Comparison of ENCODE assay signal across 8 cellular contexts in the genomic region with DNA sequence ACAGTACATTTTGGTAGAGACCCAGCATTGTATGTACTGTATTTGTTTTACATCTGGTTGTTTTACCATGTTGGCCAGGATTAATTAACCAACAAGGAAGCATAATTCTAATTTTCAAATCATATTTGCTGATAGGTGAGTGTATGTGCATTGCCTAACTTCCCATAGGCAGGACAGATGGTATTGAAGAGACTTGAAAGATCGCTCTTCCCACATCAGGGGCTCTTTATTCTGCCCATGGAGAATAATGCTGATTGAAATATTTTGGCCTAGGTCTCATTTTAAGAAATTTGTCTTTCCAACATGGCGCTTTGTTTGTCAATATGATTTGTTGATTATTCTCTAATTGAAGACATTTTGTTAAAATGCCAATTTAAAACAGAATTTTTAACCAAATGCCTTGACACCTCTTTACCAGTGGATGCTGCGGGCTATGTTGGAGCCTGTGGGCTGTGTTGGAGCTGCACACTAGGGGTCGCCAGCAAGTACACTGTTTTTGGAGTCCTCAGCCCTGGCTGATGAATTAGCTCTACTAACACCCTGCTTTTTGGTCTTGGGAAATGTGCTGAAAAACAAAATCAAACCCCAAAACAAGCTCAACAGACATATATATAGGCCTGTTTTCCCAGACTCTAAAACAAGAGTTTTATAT. TPM values are rescaled to one million over a fixed set of nuclear protein-coding genes. Genes with fewer than 3 reads are reported as not detected.
DNase-seq lines count a peak whose midpoint lies in the region; ATAC-seq and TF ChIP-seq lines count a peak whose summit lies in the region.

No MANE protein-coding gene starts in this region.

- H3K36me3 Mint-ChIP-seq in activated CD4-positive, alpha-beta memory T cell treated with anti-CD3 and anti-CD28 coated beads for 36 hours: no peaks in the 10 kb centered on the region
- no peaks in the 10 kb centered on the region for H3K36me3 Mint-ChIP-seq in activated CD4-positive, alpha-beta memory T cell treated with anti-CD3 and anti-CD28 coated beads, Interleukin-2, amount 10 ng/mL, durations not matched to agents 7 days and 5 days (ENCODE audit: low read depth)

- H3K9me3 ChIP-seq in hepatocyte (ENCODE audit: low read depth): no peaks in the 10 kb centered on the region

- H3K27ac ChIP-seq in hepatocyte: no peak overlapping the region

- H2AFZ ChIP-seq in hepatocyte: no peak overlapping the region

- DNase-seq in activated CD4-positive, alpha-beta memory T cell treated with anti-CD3 and anti-CD28 coated beads for 36 hours: peak; percentile 12
- no peak for DNase-seq in activated CD4-positive, alpha-beta memory T cell treated with anti-CD3 and anti-CD28 coated beads, Interleukin-2, amount 10 ng/mL, durations not matched to agents 7 days and 5 days
- DNase-seq in hepatocyte (ENCODE audit: low spot score): peak; percentile 45
- no peak for DNase-seq in AG08395 (ENCODE audit: low spot score)

- H3K4me3 ChIP-seq in hepatocyte: no peak overlapping the region

- no peak overlapping the region for H3K4me3 Mint-ChIP-seq in activated CD4-positive, alpha-beta memory T cell treated with anti-CD3 and anti-CD28 coated beads for 36 hours
- H3K4me3 Mint-ChIP-seq in activated CD4-positive, alpha-beta memory T cell treated with anti-CD3 and anti-CD28 coated beads, Interleukin-2, amount 10 ng/mL, durations not matched to agents 7 days and 5 days: no peak overlapping the region

- peaks cover 2% of the 10 kb centered on the region for H3K4me1 Mint-ChIP-seq in activated CD4-positive, alpha-beta memory T cell treated with anti-CD3 and anti-CD28 coated beads for 36 hours (ENCODE audit: low read depth)
- H3K4me1 Mint-ChIP-seq in activated CD4-positive, alpha-beta memory T cell treated with anti-CD3 and anti-CD28 coated beads, Interleukin-2, amount 10 ng/mL, durations not matched to agents 7 days and 5 days: peaks cover 4% of the 10 kb centered on the region

- no peaks in the 10 kb centered on the region for H3K79me2 ChIP-seq in hepatocyte

- H3K4me2 ChIP-seq in hepatocyte: no peak overlapping the region

- no peaks in the 10 kb centered on the region for H3K9me2 ChIP-seq in hepatocyte (replicated peaks; ENCODE audit: insufficient read depth)

- POLR2A ChIA-PET in activated CD4-positive, alpha-beta memory T cell treated with anti-CD3 and anti-CD28 coated beads for 36 hours (lab: Charles Lee): no interaction called here
- POLR2A ChIA-PET in activated CD4-positive, alpha-beta memory T cell treated with anti-CD3 and anti-CD28 coated beads, Interleukin-2, amount 10 ng/mL, durations not matched to agents 7 days and 5 days (lab: Charles Lee): no interaction called here

- peak; percentile 57 for TF ChIP-seq CTCF in hepatocyte (IDR thresholded peaks at IDR 0.05; ENCODE audit: poor library complexity)

- CTCF ChIA-PET in activated CD4-positive, alpha-beta memory T cell treated with anti-CD3 and anti-CD28 coated beads for 36 hours (lab: Charles Lee): interaction anchor here (0.7 to 1.2 kb wide), 2 partner anchors 16 to 223 kb away, joined by 4 to 5 read pairs; no protein-coding TSS in a partner anchor
- CTCF ChIA-PET in activated CD4-positive, alpha-beta memory T cell treated with anti-CD3 and anti-CD28 coated beads, Interleukin-2, amount 10 ng/mL, durations not matched to agents 7 days and 5 days (lab: Charles Lee): no interaction called here

- peaks cover 4% of the 10 kb centered on the region for H3K4me1 ChIP-seq in hepatocyte (ENCODE audit: insufficient read depth)

- no peaks in the 10 kb centered on the region for H3K27me3 ChIP-seq in hepatocyte

- H4K20me1 ChIP-seq in hepatocyte (ENCODE audit: insufficient read depth, poor library complexity, severe bottlenecking): no peaks in the 10 kb centered on the region

- intact Hi-C loops in activated CD4-positive, alpha-beta memory T cell treated with anti-CD3 and anti-CD28 coated beads for 36 hours (cut with micrococcal nuclease): no loop called here

- ATAC-seq in HG02973 (IDR thresholded peaks at IDR 0.05; ENCODE audit: unreplicated experiment) (peak; percentile 31), SK-N-SH treated with all-trans-retinoic acid at 6 μM for 48 hours (peak; percentile 91), GM19455 (IDR thresholded peaks at IDR 0.05; ENCODE audit: unreplicated experiment) (no peak), HG03378 (IDR thresholded peaks at IDR 0.05; ENCODE audit: unreplicated experiment) (no peak)

- H3K27me3 Mint-ChIP-seq in activated CD4-positive, alpha-beta memory T cell treated with anti-CD3 and anti-CD28 coated beads for 36 hours: peaks cover 4% of the 10 kb centered on the region
- no peaks in the 10 kb centered on the region for H3K27me3 Mint-ChIP-seq in activated CD4-positive, alpha-beta memory T cell treated with anti-CD3 and anti-CD28 coated beads, Interleukin-2, amount 10 ng/mL, durations not matched to agents 7 days and 5 days

- H3K9me3 Mint-ChIP-seq in activated CD4-positive, alpha-beta memory T cell treated with anti-CD3 and anti-CD28 coated beads for 36 hours: no peaks in the 10 kb centered on the region
- H3K9me3 Mint-ChIP-seq in activated CD4-positive, alpha-beta memory T cell treated with anti-CD3 and anti-CD28 coated beads, Interleukin-2, amount 10 ng/mL, durations not matched to agents 7 days and 5 days: no peaks in the 10 kb centered on the region

- no peaks in the 10 kb centered on the region for H3K36me3 ChIP-seq in hepatocyte (replicated peaks; ENCODE audit: insufficient read depth, low read depth)

- no peak overlapping the region for H3K27ac Mint-ChIP-seq in activated CD4-positive, alpha-beta memory T cell treated with anti-CD3 and anti-CD28 coated beads for 36 hours
- no peak overlapping the region for H3K27ac Mint-ChIP-seq in activated CD4-positive, alpha-beta memory T cell treated with anti-CD3 and anti-CD28 coated beads, Interleukin-2, amount 10 ng/mL, durations not matched to agents 7 days and 5 days

- WGBS in hepatocyte (ENCODE audit: low lambda C conversion rate, missing lambda C conversion rate): 55% methylated on average over 4 of the region's 4 CpGs

TF ChIP-seq in SK-N-SH treated with all-trans-retinoic acid at 6 μM for 48 hours, 23 proteins besides CTCF, POLR2A, EP300 and RAD21:
- TF ChIP-seq, protein P1, sequence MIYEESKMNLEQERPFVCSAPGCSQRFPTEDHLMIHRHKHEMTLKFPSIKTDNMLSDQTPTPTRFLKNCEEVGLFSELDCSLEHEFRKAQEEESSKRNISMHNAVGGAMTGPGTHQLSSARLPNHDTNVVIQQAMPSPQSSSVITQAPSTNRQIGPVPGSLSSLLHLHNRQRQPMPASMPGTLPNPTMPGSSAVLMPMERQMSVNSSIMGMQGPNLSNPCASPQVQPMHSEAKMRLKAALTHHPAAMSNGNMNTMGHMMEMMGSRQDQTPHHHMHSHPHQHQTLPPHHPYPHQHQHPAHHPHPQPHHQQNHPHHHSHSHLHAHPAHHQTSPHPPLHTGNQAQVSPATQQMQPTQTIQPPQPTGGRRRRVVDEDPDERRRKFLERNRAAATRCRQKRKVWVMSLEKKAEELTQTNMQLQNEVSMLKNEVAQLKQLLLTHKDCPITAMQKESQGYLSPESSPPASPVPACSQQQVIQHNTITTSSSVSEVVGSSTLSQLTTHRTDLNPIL (CRISPR knock-in tag; IDR thresholded peaks at IDR 0.05; ENCODE audit: low read depth): no peak
- TF ChIP-seq CSDC2 (CRISPR knock-in tag; IDR thresholded peaks at IDR 0.05): no peak
- TF ChIP-seq, protein P2, sequence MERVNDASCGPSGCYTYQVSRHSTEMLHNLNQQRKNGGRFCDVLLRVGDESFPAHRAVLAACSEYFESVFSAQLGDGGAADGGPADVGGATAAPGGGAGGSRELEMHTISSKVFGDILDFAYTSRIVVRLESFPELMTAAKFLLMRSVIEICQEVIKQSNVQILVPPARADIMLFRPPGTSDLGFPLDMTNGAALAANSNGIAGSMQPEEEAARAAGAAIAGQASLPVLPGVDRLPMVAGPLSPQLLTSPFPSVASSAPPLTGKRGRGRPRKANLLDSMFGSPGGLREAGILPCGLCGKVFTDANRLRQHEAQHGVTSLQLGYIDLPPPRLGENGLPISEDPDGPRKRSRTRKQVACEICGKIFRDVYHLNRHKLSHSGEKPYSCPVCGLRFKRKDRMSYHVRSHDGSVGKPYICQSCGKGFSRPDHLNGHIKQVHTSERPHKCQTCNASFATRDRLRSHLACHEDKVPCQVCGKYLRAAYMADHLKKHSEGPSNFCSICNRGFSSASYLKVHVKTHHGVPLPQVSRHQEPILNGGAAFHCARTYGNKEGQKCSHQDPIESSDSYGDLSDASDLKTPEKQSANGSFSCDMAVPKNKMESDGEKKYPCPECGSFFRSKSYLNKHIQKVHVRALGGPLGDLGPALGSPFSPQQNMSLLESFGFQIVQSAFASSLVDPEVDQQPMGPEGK (CRISPR knock-in tag; IDR thresholded peaks at IDR 0.05; ENCODE audit: borderline replicate concordance): no peak

RNA-seq across cellular contexts. Expression of a gene that starts 5.3 kb away (rescaled TPM):
- not detected for total RNA-seq in activated CD4-positive, alpha-beta memory T cell treated with anti-CD3 and anti-CD28 coated beads for 36 hours
- total RNA-seq in activated CD4-positive, alpha-beta memory T cell treated with anti-CD3 and anti-CD28 coated beads, Interleukin-2, amount 10 ng/mL, durations not matched to agents 7 days and 5 days: not detected
- 0.07 and 0.48 TPM in 2 replicates for total RNA-seq in hepatocyte
- polyA plus RNA-seq in hepatocyte: not detected in 2 replicates

RNA-seq across cellular contexts. Expression of a gene that starts 49.9 kb away (rescaled TPM):
- total RNA-seq in activated CD4-positive, alpha-beta memory T cell treated with anti-CD3 and anti-CD28 coated beads for 36 hours: not detected
- not detected for total RNA-seq in activated CD4-positive, alpha-beta memory T cell treated with anti-CD3 and anti-CD28 coated beads, Interleukin-2, amount 10 ng/mL, durations not matched to agents 7 days and 5 days
- not detected in 2 replicates for total RNA-seq in hepatocyte
- not detected in 2 replicates for polyA plus RNA-seq in hepatocyte

Comparison
In these comparisons a context has a peak if more than half of its experiments do, and no peak if none do; other contexts are left out.
1. DNase-seq: peak in activated CD4-positive, alpha-beta memory T cell treated with anti-CD3 and anti-CD28 coated beads for 36 hours (single experiment) and hepatocyte (single experiment); none in activated CD4-positive, alpha-beta memory T cell treated with anti-CD3 and anti-CD28 coated beads, Interleukin-2, amount 10 ng/mL, durations not matched to agents 7 days and 5 days (single experiment) and AG08395 (single experiment).
2. ATAC-seq: peak in HG02973 (single experiment) and SK-N-SH treated with all-trans-retinoic acid at 6 μM for 48 hours (single experiment); none in GM19455 (single experiment) and HG03378 (single experiment).